9 cellular contexts compared by ENCODE assay signal in genomic region chr1:223364685-223365382, GRCh38. TPM values are rescaled to one million over a fixed set of nuclear protein-coding genes. Genes with fewer than 3 reads are reported as not detected.
DNase-seq lines count a peak whose midpoint lies in the region; TF ChIP-seq lines count a peak whose summit lies in the region.
"Had no signal": no experiment of that assay in that cellular context is flagged by ENCODE, and none has a peak within 500 bp of the region (broad histone marks: within the 10 kb centered on the region; RNA-seq: fewer than 3 reads in every experiment).

No MANE protein-coding gene starts in this region.

- intact Hi-C loops in activated naive CD4-positive, alpha-beta T cell treated with anti-CD3 and anti-CD28 coated beads for 36 hours (cut with micrococcal nuclease): loop anchor here (1.0 to 5.0 kb wide), 4 partner anchors 120 to 317 kb away; partner anchors contain the start of gene TLR5

- CTCF ChIA-PET in activated naive CD4-positive, alpha-beta T cell treated with anti-CD3 and anti-CD28 coated beads for 36 hours (lab: Charles Lee): interaction anchor here (1.2 to 2.6 kb wide), 6 partner anchors 24 to 241 kb away, joined by 3 to 18 read pairs (median 6); no protein-coding TSS in a partner anchor

- H3K4me3 ChIP-seq in LNCaP clone FGC (ENCODE audit: low read depth, low read length) (peak overlapping the region; percentile 43), iPS DF 6.9 (ENCODE audit: low read length) (peak overlapping the region; percentile 72; the same call in 1 of the 2 replicates), skin epidermis (peak overlapping the region; percentile 24 to 57 (median 38)), BE2C (ENCODE audit: low read depth, low read length) (no peak overlapping the region)

- H3K27ac Mint-ChIP-seq in activated naive CD4-positive, alpha-beta T cell treated with anti-CD3 and anti-CD28 coated beads for 36 hours: no peak overlapping the region
- H3K27ac Mint-ChIP-seq: activated naive CD4-positive, alpha-beta T cell treated with anti-CD3 and anti-CD28 coated beads, Interleukin-2, amount 50 U/mL, for 72 hours had no signal

- H3K27me3 Mint-ChIP-seq in activated naive CD4-positive, alpha-beta T cell treated with anti-CD3 and anti-CD28 coated beads for 36 hours (ENCODE audit: low read depth): peaks cover 10% of the 10 kb centered on the region

- peak overlapping the region; percentile 71 for H3K4me3 Mint-ChIP-seq in activated naive CD4-positive, alpha-beta T cell treated with anti-CD3 and anti-CD28 coated beads for 36 hours

- WGBS in iPS DF 6.9 (ENCODE audit: insufficient coverage, insufficient read length): no CpG with 5 or more reads among the region's 55 CpGs

- H3K9me3 ChIP-seq in iPS DF 6.9 (ENCODE audit: control insufficient read depth, insufficient read depth, low read length): no peaks in the 10 kb centered on the region
- H3K9me3 ChIP-seq in BE2C: no peaks in the 10 kb centered on the region

- no peak overlapping the region for H3K27ac ChIP-seq in iPS DF 6.9 (ENCODE audit: low read length)
- H3K27ac ChIP-seq in skin epidermis: no peak overlapping the region

- H3K36me3 ChIP-seq in iPS DF 6.9 (ENCODE audit: control insufficient read depth, insufficient read depth, low read length) (no peaks in the 10 kb centered on the region), BE2C (no peaks in the 10 kb centered on the region)

- H3K36me3 Mint-ChIP-seq in activated naive CD4-positive, alpha-beta T cell treated with anti-CD3 and anti-CD28 coated beads for 36 hours (ENCODE audit: low read depth): no peaks in the 10 kb centered on the region
- H3K36me3 Mint-ChIP-seq: activated naive CD4-positive, alpha-beta T cell treated with anti-CD3 and anti-CD28 coated beads, Interleukin-2, amount 50 U/mL, for 72 hours had no signal

- no peak for TF ChIP-seq CTCF in LNCaP clone FGC (IDR thresholded peaks at IDR 0.05; ENCODE audit: control insufficient read depth, extremely low read depth, insufficient read depth)
- TF ChIP-seq CTCF in BE2C (IDR thresholded peaks at IDR 0.05; ENCODE audit: low read depth, low read length): no peak

- peaks cover 10% of the 10 kb centered on the region; the same call in 1 of the 2 replicates for H3K27me3 ChIP-seq in iPS DF 6.9 (ENCODE audit: control insufficient read depth, insufficient read depth, low read length)
- peaks cover 50% of the 10 kb centered on the region for H3K27me3 ChIP-seq in BE2C

- peaks cover 1% of the 10 kb centered on the region for H3K9me3 Mint-ChIP-seq in activated naive CD4-positive, alpha-beta T cell treated with anti-CD3 and anti-CD28 coated beads for 36 hours
- H3K9me3 Mint-ChIP-seq: activated naive CD4-positive, alpha-beta T cell treated with anti-CD3 and anti-CD28 coated beads, Interleukin-2, amount 50 U/mL, for 72 hours had no signal

- H3K4me1 ChIP-seq in iPS DF 6.9 (ENCODE audit: control insufficient read depth, insufficient read depth, low read length) (no peaks in the 10 kb centered on the region), BE2C (no peaks in the 10 kb centered on the region)

- H3K4me1 Mint-ChIP-seq in activated naive CD4-positive, alpha-beta T cell treated with anti-CD3 and anti-CD28 coated beads for 36 hours (ENCODE audit: low read depth): peaks cover 18% of the 10 kb centered on the region

- DNase-seq in ELF-1 (ENCODE audit: low read depth, low spot score): peak; percentile 55
- no peak for DNase-seq in LNCaP clone FGC (ENCODE audit: low read depth)
- DNase-seq in activated naive CD4-positive, alpha-beta T cell treated with anti-CD3 and anti-CD28 coated beads for 36 hours: peak; percentile 16
- DNase-seq in iPS DF 6.9 (ENCODE audit: low read depth, low spot score): no peak
- DNase-seq in NCI-H1048 (lab: John Stamatoyannopoulos, UW): no peak
- no peak for DNase-seq in BE2C
- no peak for DNase-seq in HuH-7.5 (ENCODE audit: low spot score)

RNA-seq across cellular contexts. Expression of gene SUSD4, which starts 0.9 kb away (rescaled TPM):
- total RNA-seq in activated naive CD4-positive, alpha-beta T cell treated with anti-CD3 and anti-CD28 coated beads for 36 hours: 1 to 10 TPM; 1.1 to 1.8 TPM
- polyA plus RNA-seq in BE2C (2012; ENCODE audit: insufficient read depth, insufficient read length, low read depth): 0.42 TPM

RNA-seq across cellular contexts. Expression of gene CCDC185, which starts 28.4 kb away (rescaled TPM):
- total RNA-seq in activated naive CD4-positive, alpha-beta T cell treated with anti-CD3 and anti-CD28 coated beads for 36 hours: not detected
- polyA plus RNA-seq in BE2C (2012; ENCODE audit: insufficient read depth, insufficient read length, low read depth): not detected
- total RNA-seq: activated naive CD4-positive, alpha-beta T cell treated with anti-CD3 and anti-CD28 coated beads, Interleukin-2, amount 50 U/mL, for 72 hours had no signal

Comparison
In these comparisons a context has a peak if more than half of its experiments do, and no peak if none do; other contexts are left out.
1. DNase-seq: peak in ELF-1 (single experiment) and activated naive CD4-positive, alpha-beta T cell treated with anti-CD3 and anti-CD28 coated beads for 36 hours (single experiment); none in LNCaP clone FGC (single experiment), iPS DF 6.9 (single experiment), NCI-H1048 (single experiment), BE2C (single experiment) and HuH-7.5 (single experiment).